In the genomic region with DNA sequence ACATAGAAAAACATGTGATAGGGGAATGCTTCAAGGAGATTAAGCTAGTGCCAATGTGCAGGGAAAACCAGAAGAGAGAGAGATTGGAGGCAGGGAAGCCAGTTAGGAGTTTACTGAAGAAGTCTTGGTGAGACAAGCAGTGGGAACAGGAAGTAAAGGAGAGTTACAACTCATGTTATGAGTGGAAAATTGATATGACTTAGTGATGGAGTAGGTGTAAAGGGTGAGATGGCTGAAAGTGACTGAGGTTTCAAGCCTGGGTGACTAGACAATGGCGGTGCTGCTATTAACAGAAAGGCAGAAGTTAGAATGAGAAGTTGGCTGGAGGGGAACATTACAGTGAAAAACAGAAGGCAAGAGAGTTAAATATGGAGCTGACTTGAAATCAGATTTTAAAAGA, we compare ENCODE assay signal across 12 cellular contexts. TPM values are rescaled to one million over a fixed set of nuclear protein-coding genes. Genes with fewer than 3 reads are reported as not detected.
A peak's percentile ranks its signal among the peaks of the same experiment; 100 is the strongest.
DNase-seq lines count a peak whose midpoint lies in the region; ATAC-seq and TF ChIP-seq lines count a peak whose summit lies in the region.
"Had no signal": no experiment of that assay in that cellular context is flagged by ENCODE, and none has a peak within 500 bp of the region (broad histone marks: within the 10 kb centered on the region; RNA-seq: fewer than 3 reads in every experiment).

No MANE protein-coding gene starts in this region.

- no peak for DNase-seq in natural killer cell treated with Interleukin-12 subunit alpha and Interleukin-12 subunit beta and Interleukin-15 and Interleukin-18, amount 100 ng/mL, for 72 hours (ENCODE audit: low spot score)
- no peak for DNase-seq in natural killer cell
- no peak for DNase-seq in stimulated activated naive CD8-positive, alpha-beta T cell treated with anti-CD3 and anti-CD28 coated beads, Interleukin-15, amount 100 ng/mL, for 72 hours
- DNase-seq in Right ventricle myocardium superior: no peak
- DNase-seq in NCI-H187 (lab: John Stamatoyannopoulos, UW): no peak
- DNase-seq in activated CD4-positive, alpha-beta T cell treated with anti-CD3 and anti-CD28 coated beads, Interleukin-2, amount 50 U/mL, for 4 hours: no peak
- DNase-seq: CD4-positive, CD25-positive, alpha-beta regulatory T cell; NCI-H1048; SHP77 treated with DMSO at 0.1 percent for 48 hours had no signal

- H3K9me3 Mint-ChIP-seq in natural killer cell treated with Interleukin-12 subunit alpha and Interleukin-12 subunit beta and Interleukin-15 and Interleukin-18, amount 100 ng/mL, for 72 hours: peaks cover 9% of the 10 kb centered on the region
- H3K9me3 Mint-ChIP-seq in natural killer cell: no peaks in the 10 kb centered on the region
- H3K9me3 Mint-ChIP-seq in stimulated activated naive CD8-positive, alpha-beta T cell treated with anti-CD3 and anti-CD28 coated beads, Interleukin-15, amount 100 ng/mL, for 72 hours: peaks cover 5 to 7% of the 10 kb centered on the region in 2 donors

- H3K4me1 Mint-ChIP-seq in natural killer cell treated with Interleukin-12 subunit alpha and Interleukin-12 subunit beta and Interleukin-15 and Interleukin-18, amount 100 ng/mL, for 72 hours (ENCODE audit: low read depth in 2 of 2): peaks cover 15 to 22% of the 10 kb centered on the region in 2 donors
- peaks cover 13 to 15% of the 10 kb centered on the region in 2 donors for H3K4me1 Mint-ChIP-seq in natural killer cell
- H3K4me1 Mint-ChIP-seq in stimulated activated naive CD8-positive, alpha-beta T cell treated with anti-CD3 and anti-CD28 coated beads, Interleukin-15, amount 100 ng/mL, for 72 hours: peaks cover 40% of the 10 kb centered on the region

- ATAC-seq in natural killer cell treated with Interleukin-12 subunit alpha and Interleukin-12 subunit beta and Interleukin-15 and Interleukin-18, amount 100 ng/mL, for 72 hours: peak; percentile 73 to 83
- ATAC-seq in natural killer cell (no peak), GM21723 (IDR thresholded peaks at IDR 0.05; ENCODE audit: unreplicated experiment) (peak; percentile 73), HG03469 (IDR thresholded peaks at IDR 0.05; ENCODE audit: unreplicated experiment) (peak; percentile 53), Right ventricle myocardium superior (ENCODE audit: poor library complexity) (no peak)
- ATAC-seq in stimulated activated naive CD8-positive, alpha-beta T cell treated with anti-CD3 and anti-CD28 coated beads, Interleukin-15, amount 100 ng/mL, for 72 hours: peak; percentile 84

- no peak overlapping the region for H3K27ac Mint-ChIP-seq in natural killer cell treated with Interleukin-12 subunit alpha and Interleukin-12 subunit beta and Interleukin-15 and Interleukin-18, amount 100 ng/mL, for 72 hours
- H3K27ac Mint-ChIP-seq in natural killer cell: no peak overlapping the region
- no peak overlapping the region for H3K27ac Mint-ChIP-seq in stimulated activated naive CD8-positive, alpha-beta T cell treated with anti-CD3 and anti-CD28 coated beads, Interleukin-15, amount 100 ng/mL, for 72 hours
- H3K27ac Mint-ChIP-seq: CD4-positive, CD25-positive, alpha-beta regulatory T cell had no signal

- no peak for TF ChIP-seq CTCF in natural killer cell (IDR thresholded peaks at IDR 0.05)

- H3K4me3 Mint-ChIP-seq in natural killer cell treated with Interleukin-12 subunit alpha and Interleukin-12 subunit beta and Interleukin-15 and Interleukin-18, amount 100 ng/mL, for 72 hours: no peak overlapping the region
- H3K4me3 Mint-ChIP-seq in natural killer cell: no peak overlapping the region
- H3K4me3 Mint-ChIP-seq in stimulated activated naive CD8-positive, alpha-beta T cell treated with anti-CD3 and anti-CD28 coated beads, Interleukin-15, amount 100 ng/mL, for 72 hours: no peak overlapping the region
- H3K4me3 Mint-ChIP-seq: CD4-positive, CD25-positive, alpha-beta regulatory T cell had no signal

- H3K36me3 Mint-ChIP-seq in natural killer cell treated with Interleukin-12 subunit alpha and Interleukin-12 subunit beta and Interleukin-15 and Interleukin-18, amount 100 ng/mL, for 72 hours: no peaks in the 10 kb centered on the region
- H3K36me3 Mint-ChIP-seq in natural killer cell: no peaks in the 10 kb centered on the region
- H3K36me3 Mint-ChIP-seq: CD4-positive, CD25-positive, alpha-beta regulatory T cell had no signal

- H3K27me3 Mint-ChIP-seq in natural killer cell treated with Interleukin-12 subunit alpha and Interleukin-12 subunit beta and Interleukin-15 and Interleukin-18, amount 100 ng/mL, for 72 hours: peaks cover 9 to 14% of the 10 kb centered on the region in 2 donors
- peaks cover 14 to 15% of the 10 kb centered on the region in 2 donors for H3K27me3 Mint-ChIP-seq in natural killer cell (ENCODE audit: low read depth in 2 of 2)
- peaks cover under 1% of the 10 kb centered on the region for H3K27me3 Mint-ChIP-seq in stimulated activated naive CD8-positive, alpha-beta T cell treated with anti-CD3 and anti-CD28 coated beads, Interleukin-15, amount 100 ng/mL, for 72 hours
- H3K27me3 Mint-ChIP-seq: CD4-positive, CD25-positive, alpha-beta regulatory T cell had no signal

- intact Hi-C loops in natural killer cell (cut with micrococcal nuclease) (no loop called here), Right ventricle myocardium superior (cut with DNase I) (no loop called here)

RNA-seq across cellular contexts. Expression of a gene that starts 16.5 kb away (rescaled TPM):
- total RNA-seq in natural killer cell treated with Interleukin-12 subunit alpha and Interleukin-12 subunit beta and Interleukin-15 and Interleukin-18, amount 100 ng/mL, for 72 hours: 10 to 100 TPM; 27.4 to 34.4 TPM
- 10 to 100 TPM; 17.4 to 24.9 (median 23.9) TPM for total RNA-seq in natural killer cell
- total RNA-seq in Right ventricle myocardium superior: 3.8 TPM

RNA-seq across cellular contexts. Expression of a gene that starts 17.3 kb away (rescaled TPM):
- 1 to 10 TPM; 1.2 to 2.7 TPM for total RNA-seq in natural killer cell treated with Interleukin-12 subunit alpha and Interleukin-12 subunit beta and Interleukin-15 and Interleukin-18, amount 100 ng/mL, for 72 hours
- 1 to 10 TPM in 1 of 3 donors, under 1 TPM in 2; 0.43 to 2.0 (median 0.93) TPM for total RNA-seq in natural killer cell
- 3.6 TPM for total RNA-seq in Right ventricle myocardium superior

RNA-seq across cellular contexts. Expression of a gene that starts 41.3 kb away (rescaled TPM):
- total RNA-seq in natural killer cell treated with Interleukin-12 subunit alpha and Interleukin-12 subunit beta and Interleukin-15 and Interleukin-18, amount 100 ng/mL, for 72 hours: 100 to 1,000 TPM in 1 of 2 donors, 10 to 100 TPM in 1; 93.1 to 100 TPM
- 10 to 100 TPM; 32.1 to 47.6 (median 45.2) TPM for total RNA-seq in natural killer cell
- total RNA-seq in Right ventricle myocardium superior: 28.5 TPM

RNA-seq across cellular contexts. Expression of a gene that starts 41.6 kb away (rescaled TPM):
- total RNA-seq in natural killer cell treated with Interleukin-12 subunit alpha and Interleukin-12 subunit beta and Interleukin-15 and Interleukin-18, amount 100 ng/mL, for 72 hours: 100 to 1,000 TPM; 190 to 233 TPM
- total RNA-seq in natural killer cell (100 to 1,000 TPM; 234 to 242 (median 237) TPM), Right ventricle myocardium superior (43.2 TPM)

RNA-seq across cellular contexts. Expression of a gene that starts 45.0 kb away (rescaled TPM):
- total RNA-seq in natural killer cell treated with Interleukin-12 subunit alpha and Interleukin-12 subunit beta and Interleukin-15 and Interleukin-18, amount 100 ng/mL, for 72 hours: 1 to 10 TPM in 1 of 2 donors, under 1 TPM in 1; 0.55 to 1.0 TPM
- total RNA-seq in natural killer cell (under 1 TPM in 2 of 3 donors, not detected in 1; 0.21 to 0.43 TPM), Right ventricle myocardium superior (not detected)
- total RNA-seq: pulmonary artery endothelial cell had no signal

Comparison
In these comparisons a context has a peak if more than half of its experiments do, and no peak if none do; other contexts are left out.
1. ATAC-seq: peak in natural killer cell treated with Interleukin-12 subunit alpha and Interleukin-12 subunit beta and Interleukin-15 and Interleukin-18, amount 100 ng/mL, for 72 hours (2 of 2), GM21723 (single experiment), HG03469 (single experiment) and stimulated activated naive CD8-positive, alpha-beta T cell treated with anti-CD3 and anti-CD28 coated beads, Interleukin-15, amount 100 ng/mL, for 72 hours (single experiment); none in natural killer cell (0 of 3) and Right ventricle myocardium superior (single experiment).